ENCODE assay signal across 29 cellular contexts in the genomic region with DNA sequence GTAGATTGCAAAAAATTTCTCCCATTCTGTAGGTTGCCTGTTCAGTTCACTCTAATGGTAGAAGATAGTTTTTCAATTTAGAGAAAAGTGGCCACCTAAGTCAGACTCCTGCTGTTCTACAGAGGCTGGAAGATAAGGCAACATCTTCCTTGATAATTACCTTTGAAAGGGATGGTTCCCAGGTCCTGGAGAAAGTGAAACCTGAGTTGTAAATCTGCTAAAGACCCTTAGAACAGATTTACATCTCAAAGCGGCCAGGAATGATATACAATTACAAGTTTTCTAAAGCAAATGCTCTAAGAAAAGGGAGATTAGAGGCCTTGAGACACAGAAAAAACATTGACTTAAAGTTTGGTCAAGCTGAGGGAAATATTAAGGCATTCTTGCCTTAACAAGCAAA.
"Had no signal": no experiment of that assay in that cellular context is flagged by ENCODE, and none has a peak within 500 bp of the region (broad histone marks: within the 10 kb centered on the region; RNA-seq: fewer than 3 reads in every experiment).

No MANE protein-coding gene starts in this region.

- H3K4me3 ChIP-seq: heart left ventricle, left lung, lung, mucosa of descending colon, pancreas, prostate gland, skin epidermis, stomach, testis, tibial artery, upper lobe of right lung had no signal

- H3K9me3 ChIP-seq: pancreas, prostate gland, testis, upper lobe of right lung had no signal

- H3K36me3 Mint-ChIP-seq: naive thymus-derived CD4-positive, alpha-beta T cell; stimulated activated naive B cell treated with anti-CD40 and anti-IgM and Interleukin-4, amounts not matched to agents 10 μg/mL and 1 μg/mL and 100 μg/mL, for 72 hours had no signal

- H3K4me3 Mint-ChIP-seq: naive thymus-derived CD4-positive, alpha-beta T cell; natural killer cell treated with Interleukin-12 subunit alpha and Interleukin-12 subunit beta and Interleukin-15 and Interleukin-18, amount 100 ng/mL, for 72 hours; stimulated activated naive B cell treated with anti-CD40 and anti-IgM and Interleukin-4, amounts not matched to agents 10 μg/mL and 1 μg/mL and 100 μg/mL, for 72 hours had no signal

- H3K27ac Mint-ChIP-seq: naive thymus-derived CD4-positive, alpha-beta T cell; natural killer cell treated with Interleukin-12 subunit alpha and Interleukin-12 subunit beta and Interleukin-15 and Interleukin-18, amount 100 ng/mL, for 72 hours; stimulated activated naive B cell treated with anti-CD40 and anti-IgM and Interleukin-4, amounts not matched to agents 10 μg/mL and 1 μg/mL and 100 μg/mL, for 72 hours had no signal

- H3K4me1 ChIP-seq: heart left ventricle, left lung, pancreas, prostate gland, stomach, testis, tibial artery, upper lobe of right lung had no signal

- DNase-seq: heart left ventricle; hypothalamus; kidney glomerular epithelial cell; left cardiac atrium; left lung; midbrain; mucosa of descending colon; naive thymus-derived CD4-positive, alpha-beta T cell; nucleus accumbens; pancreas; posterior cingulate gyrus; retina; right cardiac atrium; stimulated activated CD4-positive, alpha-beta T cell treated with anti-CD3 and anti-CD28 coated beads, Interleukin-12 subunit alpha, Interleukin-12 subunit beta, amount 100 ng/mL, for 4 hours; stimulated activated CD4-positive, alpha-beta T cell treated with anti-CD3 and anti-CD28 coated beads, Interleukin-15, amount 100 ng/mL, for 24 hours; stimulated activated CD4-positive, alpha-beta T cell treated with anti-CD3 and anti-CD28 coated beads, Interleukin-2, amount 100 ng/mL, for 24 hours; stimulated activated CD4-positive, alpha-beta T cell treated with anti-CD3 and anti-CD28 coated beads, Interleukin-4, amount 100 ng/mL, for 1 hour; stimulated activated naive B cell treated with anti-CD40 and anti-IgM and Interleukin-4, amounts not matched to agents 10 μg/mL and 1 μg/mL and 100 μg/mL, for 72 hours; stimulated activated naive CD8-positive, alpha-beta T cell treated with anti-CD3 and anti-CD28 coated beads, Interleukin-15, Interleukin-2, amounts not matched to agents 100 U/mL and 50 U/mL, for 24 hours; stomach; testis; tibial artery; trophoblast cell; upper lobe of right lung had no signal

- ATAC-seq: heart left ventricle; left cardiac atrium; left lung; mucosa of descending colon; naive thymus-derived CD4-positive, alpha-beta T cell; natural killer cell treated with Interleukin-12 subunit alpha and Interleukin-12 subunit beta and Interleukin-15 and Interleukin-18, amount 100 ng/mL, for 72 hours; pancreas; right cardiac atrium; sciatic nerve; stimulated activated naive B cell treated with anti-CD40 and anti-IgM and Interleukin-4, amounts not matched to agents 10 μg/mL and 1 μg/mL and 100 μg/mL, for 72 hours; stimulated activated naive CD8-positive, alpha-beta T cell treated with anti-CD3 and anti-CD28 coated beads, Interleukin-15, Interleukin-2, amounts not matched to agents 100 U/mL and 50 U/mL, for 24 hours; upper lobe of right lung had no signal

- H3K36me3 ChIP-seq: heart left ventricle, left lung, pancreas, prostate gland, stomach, tibial artery, upper lobe of right lung had no signal

- H3K27me3 Mint-ChIP-seq: naive thymus-derived CD4-positive, alpha-beta T cell; natural killer cell treated with Interleukin-12 subunit alpha and Interleukin-12 subunit beta and Interleukin-15 and Interleukin-18, amount 100 ng/mL, for 72 hours; stimulated activated naive B cell treated with anti-CD40 and anti-IgM and Interleukin-4, amounts not matched to agents 10 μg/mL and 1 μg/mL and 100 μg/mL, for 72 hours had no signal

- H3K27me3 ChIP-seq: heart left ventricle, left lung, pancreas, stomach, testis, tibial artery, upper lobe of right lung had no signal

- H3K27ac ChIP-seq: heart left ventricle, left lung, pancreas, prostate gland, skin epidermis, stomach, testis, tibial artery, upper lobe of right lung had no signal

- H3K4me1 Mint-ChIP-seq: stimulated activated naive B cell treated with anti-CD40 and anti-IgM and Interleukin-4, amounts not matched to agents 10 μg/mL and 1 μg/mL and 100 μg/mL, for 72 hours had no signal
